Comparison of ENCODE assay signal across 7 cellular contexts in the genomic region with DNA sequence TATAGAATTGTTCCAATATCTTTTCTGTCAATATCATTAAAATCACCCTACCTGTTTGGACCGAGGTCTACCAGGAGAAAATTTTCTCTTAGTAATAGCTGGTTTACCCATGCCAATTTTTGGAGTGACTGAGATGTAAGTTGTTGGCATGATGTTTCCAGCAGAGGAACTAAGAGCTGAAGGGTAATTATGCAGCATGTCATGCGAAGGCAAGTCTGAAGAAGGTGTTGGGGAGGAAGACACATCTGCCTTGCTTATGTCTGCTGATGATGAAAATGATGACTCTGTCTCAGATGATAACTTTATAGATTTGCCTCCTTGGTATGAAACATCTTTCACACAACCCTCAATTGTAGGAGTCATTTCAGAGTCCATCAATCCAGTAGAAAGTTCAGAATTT.
DNase-seq lines count a peak whose midpoint lies in the region; ATAC-seq, FAIRE-seq and TF ChIP-seq lines count a peak whose summit lies in the region.
"Not testable (repeated sequence)": the region's sequence is repeated elsewhere in the genome, so short reads cannot be mapped to it uniquely, and the experiment has no call there.

No MANE protein-coding gene starts in this region.

- not testable (repeated sequence) for H3K79me2 ChIP-seq in mammary epithelial cell (ENCODE audit: insufficient read depth, low read length)

- in situ Hi-C loops in mammary epithelial cell (cut with MboI; ENCODE audit: low sequenced_read_pairs in 2 of 2): not testable (repeated sequence)

- H3K27ac Mint-ChIP-seq in Caco-2 (ENCODE audit: unreplicated experiment); stimulated activated memory B cell treated with anti-CD40 and anti-IgM and Interleukin-4, amounts not matched to agents 10 μg/mL and 1 μg/mL and 100 μg/mL, for 72 hours: not testable (repeated sequence)
- H3K27ac Mint-ChIP-seq in activated T-cell treated with anti-CD3 and anti-CD28 coated beads, Interleukin-2, amount 50 U/mL, for 24 hours: peak overlapping the region; percentile 14
- peak overlapping the region; percentile 58 for H3K27ac Mint-ChIP-seq in memory B cell

- not testable (repeated sequence) for DNase-seq in Caco-2; H54 (ENCODE audit: insufficient read length, low spot score); activated T-cell treated with anti-CD3 and anti-CD28 coated beads, Interleukin-2, amount 50 U/mL, for 24 hours; mammary epithelial cell; memory B cell (ENCODE audit: low spot score in 2 of 2)

- H3K4me1 ChIP-seq in Caco-2; mammary epithelial cell (ENCODE audit: insufficient read depth, low read length): not testable (repeated sequence)

- not testable (repeated sequence) for H3K27ac ChIP-seq in mammary epithelial cell (ENCODE audit: insufficient read depth, low read depth, low read length)

- H3K36me3 ChIP-seq in Caco-2 (ENCODE audit: control insufficient read depth, insufficient read depth, low read length); mammary epithelial cell (ENCODE audit: insufficient read depth, low read length): not testable (repeated sequence)

- TF ChIP-seq POLR2A in H54 (IDR thresholded peaks at IDR 0.05; ENCODE audit: low read depth, low read length): not testable (repeated sequence)

- ATAC-seq in memory B cell (ENCODE audit: low read depth): not testable (repeated sequence)
- peak; percentile 39 for ATAC-seq in stimulated activated memory B cell treated with anti-CD40 and anti-IgM and Interleukin-4, amounts not matched to agents 10 μg/mL and 1 μg/mL and 100 μg/mL, for 72 hours

- not testable (repeated sequence) for H3K9me3 Mint-ChIP-seq in Caco-2 (ENCODE audit: unreplicated experiment); activated T-cell treated with anti-CD3 and anti-CD28 coated beads, Interleukin-2, amount 50 U/mL, for 24 hours; memory B cell; stimulated activated memory B cell treated with anti-CD40 and anti-IgM and Interleukin-4, amounts not matched to agents 10 μg/mL and 1 μg/mL and 100 μg/mL, for 72 hours

- not testable (repeated sequence) for H3K4me3 Mint-ChIP-seq in Caco-2 (ENCODE audit: unreplicated experiment); activated T-cell treated with anti-CD3 and anti-CD28 coated beads, Interleukin-2, amount 50 U/mL, for 24 hours; memory B cell; stimulated activated memory B cell treated with anti-CD40 and anti-IgM and Interleukin-4, amounts not matched to agents 10 μg/mL and 1 μg/mL and 100 μg/mL, for 72 hours

- not testable (repeated sequence) for H3K4me2 ChIP-seq in mammary epithelial cell (ENCODE audit: insufficient read depth, low read depth, low read length)

- TF ChIP-seq CTCF in Caco-2 (IDR thresholded peaks at IDR 0.05; ENCODE audit: insufficient read depth in 1 of 2, low read depth in 1 of 2, low read length in 1 of 2, severe bottlenecking in 1 of 2, unreplicated experiment in 1 of 2); mammary epithelial cell (conservative IDR thresholded peaks at IDR 0.05 in 1 of 2, IDR thresholded peaks at IDR 0.05 in 1 of 2; ENCODE audit: extremely low read depth in 1 of 2, insufficient read depth in 1 of 2, low read depth in 1 of 2, low read length in 2 of 2): not testable (repeated sequence)

- dilution Hi-C loops in mammary epithelial cell (cut with HindIII; ENCODE audit: low sequenced_read_pairs): not testable (repeated sequence)

- not testable (repeated sequence) for H3K9me3 ChIP-seq in Caco-2; mammary epithelial cell (replicated peaks; ENCODE audit: insufficient read depth, low read length)

- CTCF ChIA-PET in Caco-2 (lab: Charles Lee); mammary epithelial cell (lab: Charles Lee; ENCODE audit: low non-redundant PET): not testable (repeated sequence)

- not testable (repeated sequence) for H3K27me3 Mint-ChIP-seq in Caco-2 (ENCODE audit: insufficient read depth, unreplicated experiment); activated T-cell treated with anti-CD3 and anti-CD28 coated beads, Interleukin-2, amount 50 U/mL, for 24 hours; memory B cell; stimulated activated memory B cell treated with anti-CD40 and anti-IgM and Interleukin-4, amounts not matched to agents 10 μg/mL and 1 μg/mL and 100 μg/mL, for 72 hours

- H3K36me3 Mint-ChIP-seq in Caco-2 (ENCODE audit: insufficient read depth, unreplicated experiment) (peaks cover 16% of the 10 kb centered on the region), memory B cell (peaks cover 29% of the 10 kb centered on the region)
- peaks cover 82% of the 10 kb centered on the region for H3K36me3 Mint-ChIP-seq in activated T-cell treated with anti-CD3 and anti-CD28 coated beads, Interleukin-2, amount 50 U/mL, for 24 hours (ENCODE audit: low read depth)
- peaks cover 47% of the 10 kb centered on the region for H3K36me3 Mint-ChIP-seq in stimulated activated memory B cell treated with anti-CD40 and anti-IgM and Interleukin-4, amounts not matched to agents 10 μg/mL and 1 μg/mL and 100 μg/mL, for 72 hours

- not testable (repeated sequence) for H3K4me1 Mint-ChIP-seq in Caco-2 (ENCODE audit: low read depth, unreplicated experiment); memory B cell; stimulated activated memory B cell treated with anti-CD40 and anti-IgM and Interleukin-4, amounts not matched to agents 10 μg/mL and 1 μg/mL and 100 μg/mL, for 72 hours
- peaks cover 10% of the 10 kb centered on the region for H3K4me1 Mint-ChIP-seq in activated T-cell treated with anti-CD3 and anti-CD28 coated beads, Interleukin-2, amount 50 U/mL, for 24 hours (ENCODE audit: low read depth)

- FAIRE-seq in H54 (lab: Jason Lieb, UNC): peak; percentile 100
- peak; percentile 49 for FAIRE-seq in islet of Langerhans (lab: Jason Lieb, UNC)

- H2AFZ ChIP-seq in mammary epithelial cell (ENCODE audit: low read depth, low read length): not testable (repeated sequence)

- POLR2A ChIA-PET in Caco-2 (lab: Charles Lee): not testable (repeated sequence)

- not testable (repeated sequence) for H4K20me1 ChIP-seq in mammary epithelial cell (ENCODE audit: insufficient read depth, low read length)

- H3K4me3 ChIP-seq in Caco-2 (ENCODE audit: low read depth, low read length); mammary epithelial cell (replicated peaks in 1 of 3; ENCODE audit: insufficient read depth in 1 of 3, low read depth in 2 of 3, low read length in 3 of 3): not testable (repeated sequence)

- BruUV-seq in Caco-2 (replicated peaks; lab: Mats Ljungman, UMichigan) (TSS peak; percentile 25), mammary epithelial cell (replicated peaks; lab: Mats Ljungman, UMichigan) (TSS peak; percentile 41)

- 76% methylated on average over 2 of the region's 2 CpGs for WGBS in mammary epithelial cell (ENCODE audit: low coverage, missing lambda C conversion rate)

- intact Hi-C loops in Caco-2 (cut with micrococcal nuclease; ENCODE audit: unreplicated experiment): loop anchor here (10.0 kb wide), 1 partner anchor 217 kb away; no protein-coding TSS in a partner anchor
- intact Hi-C loops in mammary epithelial cell (cut with micrococcal nuclease): not testable (repeated sequence)

- not testable (repeated sequence) for H3K9ac ChIP-seq in mammary epithelial cell (ENCODE audit: insufficient read depth, low read length)

- H3K27me3 ChIP-seq in Caco-2 (replicated peaks; ENCODE audit: control insufficient read depth, insufficient read depth, low read length); mammary epithelial cell (ENCODE audit: insufficient read depth, low read length): not testable (repeated sequence)
